ENCODE assay signal across 25 cellular contexts in genomic region chr11:68296344-68297051, GRCh38. TPM values are rescaled to one million over a fixed set of nuclear protein-coding genes. Genes with fewer than 3 reads are reported as not detected.
DNase-seq lines count a peak whose midpoint lies in the region; ATAC-seq and TF ChIP-seq lines count a peak whose summit lies in the region.
"Had no signal": no experiment of that assay in that cellular context is flagged by ENCODE, and none has a peak within 500 bp of the region (broad histone marks: within the 10 kb centered on the region; RNA-seq: fewer than 3 reads in every experiment).

No MANE protein-coding gene starts in this region.

- no peaks in the 10 kb centered on the region for H3K27me3 ChIP-seq in BLaER1 treated with 17β-estradiol and CSF1 and Interleukin-3, amounts not matched to agents 10 nM and 100 nM
- no peaks in the 10 kb centered on the region for H3K27me3 ChIP-seq in KMS-11 (ENCODE audit: insufficient read depth, low read depth)
- H3K27me3 ChIP-seq in psoas muscle (ENCODE audit: insufficient read depth in 3 of 3, low read length in 2 of 3), result no peaks in the 10 kb centered on the region
- H3K27me3 ChIP-seq: adrenal gland, breast epithelium, tibial nerve had no signal

- peak; percentile 63 for ATAC-seq in left colon
- ATAC-seq in psoas muscle, result no peak
- ATAC-seq in GM21390 (IDR thresholded peaks at IDR 0.05; ENCODE audit: unreplicated experiment), result no peak
- ATAC-seq: effector memory CD8-positive, alpha-beta T cell; GM12878 had no signal

- H2AFZ ChIP-seq in KMS-11 (ENCODE audit: low read depth), result 0 out of 2 replicates have a peak overlapping the region, but pooled peaks have one; percentile 2

- DNase-seq in left colon, result peak; percentile 58 to 71
- peak; percentile 66 for DNase-seq in posterior vena cava (ENCODE audit: low spot score)
- DNase-seq in psoas muscle, result no peak
- DNase-seq in DMS 273 treated with DMSO at 0.1 percent for 48 hours (lab: John Stamatoyannopoulos, UW), result no peak
- DNase-seq: ACHN; activated CD4-positive, alpha-beta T cell treated with anti-CD3 and anti-CD28 coated beads for 48 hours; activated naive CD4-positive, alpha-beta T cell; activated T-cell treated with anti-CD3 and anti-CD28 coated beads, Interleukin-2, amount 50 U/mL, for 24 hours; adrenal gland; Calu3; DND-41; effector memory CD8-positive, alpha-beta T cell; NCI-H510A treated with DMSO at 0.1 percent for 48 hours; NK-92 treated with Interleukin-12 subunit alpha and Interleukin-12 subunit beta, amount 100 ng/mL, for 24 hours; SIG-M5; stimulated activated CD8-positive, alpha-beta memory T cell treated with anti-CD3 and anti-CD28 coated beads, Interleukin-4, amount 100 ng/mL, for 48 hours had no signal

- H3K36me3 ChIP-seq in BLaER1 treated with 17β-estradiol and CSF1 and Interleukin-3, amounts not matched to agents 10 nM and 100 nM, result no peaks in the 10 kb centered on the region
- H3K36me3 ChIP-seq in KMS-11 (ENCODE audit: insufficient read depth), result no peaks in the 10 kb centered on the region
- no peaks in the 10 kb centered on the region for H3K36me3 ChIP-seq in psoas muscle (ENCODE audit: insufficient read depth in 1 of 2, low read depth in 1 of 2)
- H3K36me3 ChIP-seq: adrenal gland, breast epithelium, tibial nerve had no signal

- H3K4me1 ChIP-seq in BLaER1 treated with 17β-estradiol and CSF1 and Interleukin-3, amounts not matched to agents 10 nM and 100 nM, result peaks cover 42 to 58% (median 53%) of the 10 kb centered on the region in 10 experiments
- H3K4me1 ChIP-seq in KMS-11 (ENCODE audit: low read depth, poor library complexity, severe bottlenecking), result peaks cover 11% of the 10 kb centered on the region
- H3K4me1 ChIP-seq in psoas muscle, result peaks cover 6% of the 10 kb centered on the region
- H3K4me1 ChIP-seq: breast epithelium had no signal

- WGBS in psoas muscle, 3 donors, result 81 to 91% (median 84%) methylated on average over 15 of the region's 15 CpGs

- H4K20me1 ChIP-seq in BLaER1 treated with 17β-estradiol and CSF1 and Interleukin-3, amounts not matched to agents 10 nM and 100 nM, result no peaks in the 10 kb centered on the region
- no peaks in the 10 kb centered on the region for H4K20me1 ChIP-seq in KMS-11 (ENCODE audit: insufficient read depth)

- TF ChIP-seq CTCF in KMS-11 (conservative IDR thresholded peaks at IDR 0.05; ENCODE audit: low read depth, low read length) (no peak), psoas muscle (IDR thresholded peaks at IDR 0.05) (no peak)

- H3K4me3 ChIP-seq in BLaER1 treated with 17β-estradiol and CSF1 and Interleukin-3, amounts not matched to agents 10 nM and 100 nM, result no peak overlapping the region
- H3K4me3 ChIP-seq in KMS-11 (IDR thresholded peaks at IDR 0.05; ENCODE audit: insufficient read depth, low read depth, low read length), result no peak overlapping the region
- no peak overlapping the region for H3K4me3 ChIP-seq in psoas muscle
- H3K4me3 ChIP-seq: breast epithelium, GM12878, lung had no signal

- peak overlapping the region; percentile 25 to 64 (median 51); a peak in 20 of 22 replicates for H3K4me2 ChIP-seq in BLaER1 treated with 17β-estradiol and CSF1 and Interleukin-3, amounts not matched to agents 10 nM and 100 nM
- H3K4me2 ChIP-seq in KMS-11, result no peak overlapping the region

- H3K9ac ChIP-seq in BLaER1 treated with 17β-estradiol and CSF1 and Interleukin-3, amounts not matched to agents 10 nM and 100 nM, result peak overlapping the region in 6 of 11 experiments; percentile 1 to 51 (median 46); a peak in 7 of 22 replicates
- no peak overlapping the region for H3K9ac ChIP-seq in KMS-11

- peak overlapping the region in 4 of 11 experiments; percentile 11 to 38 (median 14); a peak in 5 of 22 replicates for H3K27ac ChIP-seq in BLaER1 treated with 17β-estradiol and CSF1 and Interleukin-3, amounts not matched to agents 10 nM and 100 nM
- H3K27ac ChIP-seq in KMS-11 (no peak overlapping the region), psoas muscle (no peak overlapping the region)
- H3K27ac ChIP-seq: adrenal gland, breast epithelium, C4-2B, HL-60 had no signal

- intact Hi-C loops in left colon (cut with DNase I, micrococcal nuclease), result loop anchor here (2.0 to 5.0 kb wide), 2 partner anchors 39 to 40 kb away; no protein-coding TSS in a partner anchor
- intact Hi-C loops in posterior vena cava (cut with DNase I), result loop anchor here (5.0 to 10.0 kb wide), 4 partner anchors 34 to 148 kb away; partner anchors contain the start of gene KMT5B (in 1 of the 2)
- intact Hi-C loops in psoas muscle (cut with DNase I), result loop anchor here (1.0 to 2.0 kb wide), 2 partner anchors 39 to 40 kb away; no protein-coding TSS in a partner anchor

- peaks cover 0 to 4% (median 0%) of the 10 kb centered on the region in 11 experiments; a peak in 3 of 22 replicates for H3K9me3 ChIP-seq in BLaER1 treated with 17β-estradiol and CSF1 and Interleukin-3, amounts not matched to agents 10 nM and 100 nM (replicated peaks in 1 of 11)
- no peaks in the 10 kb centered on the region for H3K9me3 ChIP-seq in psoas muscle
- H3K9me3 ChIP-seq: adrenal gland, breast epithelium, tibial nerve had no signal

- no peaks in the 10 kb centered on the region for H3K79me2 ChIP-seq in KMS-11 (ENCODE audit: insufficient read depth, low read depth)

RNA-seq across cellular contexts. Expression of gene LRP5, which starts 15.9 kb away (rescaled TPM):
- 100 to 1,000 TPM in 1 of 2 donors, 10 to 100 TPM in 1; 86.8 to 106 TPM for total RNA-seq in left colon
- total RNA-seq in posterior vena cava, result 10 to 100 TPM; 46.2 to 48.5 TPM
- total RNA-seq in psoas muscle, result 10 to 100 TPM; 16.7 to 19.2 (median 17.9) TPM
- polyA plus RNA-seq in psoas muscle, result 1 to 10 TPM; 5.3 to 8.0 (median 6.5) TPM

RNA-seq across cellular contexts. Expression of gene C11orf24, which starts 24.7 kb away (rescaled TPM):
- 10 to 100 TPM; 68.8 to 76.3 TPM for total RNA-seq in left colon
- total RNA-seq in posterior vena cava, result 10 to 100 TPM; 67.2 to 74.9 TPM
- total RNA-seq in psoas muscle, result 10 to 100 TPM in 3 of 4 donors, 1 to 10 TPM in 1; 9.0 to 22.2 (median 19.1) TPM
- 10 to 100 TPM; 12.3 to 49.8 (median 23.3) TPM for polyA plus RNA-seq in psoas muscle

Comparison
In these comparisons a context has a peak if more than half of its experiments do, and no peak if none do; other contexts are left out.
1. DNase-seq: peak in left colon (2 of 2) and posterior vena cava (single experiment); none in psoas muscle (0 of 2) and DMS 273 treated with DMSO at 0.1 percent for 48 hours (single experiment).